ENCODE assay signal across 9 cellular contexts in the genomic region with DNA sequence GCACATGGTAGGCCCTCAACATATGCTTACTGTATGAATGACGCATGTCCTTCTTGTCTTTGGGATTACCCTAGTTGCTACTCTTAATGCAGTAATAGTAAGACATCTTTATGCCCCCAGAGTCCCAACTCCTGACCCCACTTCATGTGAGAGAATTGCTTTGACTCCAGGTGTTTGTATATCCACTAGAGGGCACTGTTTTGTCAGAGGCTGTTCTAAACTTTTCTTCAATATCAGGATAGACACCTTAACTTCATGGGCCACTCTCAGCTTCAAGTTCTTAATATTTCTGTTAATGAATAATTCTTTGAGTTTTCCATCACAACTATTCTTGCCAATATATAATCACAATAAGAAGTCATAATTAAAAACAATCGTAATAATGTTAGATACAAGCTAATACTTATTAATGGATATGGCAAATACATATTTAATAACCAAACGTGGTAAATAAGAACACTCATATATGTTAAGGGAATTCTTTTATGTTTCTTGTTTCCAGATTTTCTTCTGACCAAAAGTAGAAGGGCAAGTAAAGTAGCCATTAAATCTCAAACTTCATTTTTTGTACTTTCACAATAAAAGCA.
A peak's percentile ranks its signal among the peaks of the same experiment; 100 is the strongest.
DNase-seq lines count a peak whose midpoint lies in the region; ATAC-seq and TF ChIP-seq lines count a peak whose summit lies in the region.
"Had no signal": no experiment of that assay in that cellular context is flagged by ENCODE, and none has a peak within 500 bp of the region (broad histone marks: within the 10 kb centered on the region; RNA-seq: fewer than 3 reads in every experiment).

No MANE protein-coding gene starts in this region.

- H3K36me3 ChIP-seq in PC-3 (ENCODE audit: low read depth, low read length) (no peaks in the 10 kb centered on the region), parathyroid adenoma (ENCODE audit: control insufficient read depth, insufficient read depth, low read length) (no peaks in the 10 kb centered on the region)

- CTCF ChIA-PET in PC-3 (lab: Charles Lee): interaction anchor here (0.5 to 0.7 kb wide), 3 partner anchors 27 to 1292 kb away, joined by 3 read pairs; no protein-coding TSS in a partner anchor

- no peaks in the 10 kb centered on the region for H3F3A ChIP-seq in PC-3 (ENCODE audit: low read length, unreplicated experiment)

- intact Hi-C loops in PC-3 (cut with micrococcal nuclease): loop anchor here (2.0 to 5.0 kb wide), 2 partner anchors 376 to 1356 kb away; no protein-coding TSS in a partner anchor

- H3K4me1 Mint-ChIP-seq in T-helper 2 cell treated with Interferon-gamma antibody and Interleukin-4, amounts not matched to agents 5 μg/mL and 100 μg/mL, for 36 hours (ENCODE audit: low read depth): no peaks in the 10 kb centered on the region
- H3K4me1 Mint-ChIP-seq: activated naive CD8-positive, alpha-beta T cell treated with anti-CD3 and anti-CD28 coated beads, Interleukin-2, amount 10 ng/mL, durations not matched to agents 7 days and 5 days had no signal

- H3K27me3 ChIP-seq in PC-3 (ENCODE audit: low read length) (0 out of 2 replicates have a peak, but pooled peaks cover 8% of the 10 kb centered on the region), parathyroid adenoma (ENCODE audit: control insufficient read depth, insufficient read depth, low read length) (no peaks in the 10 kb centered on the region)

- H3K9me3 ChIP-seq in PC-3 (ENCODE audit: low read length) (no peaks in the 10 kb centered on the region), parathyroid adenoma (ENCODE audit: control insufficient read depth, low read length) (no peaks in the 10 kb centered on the region)

- H3K27ac Mint-ChIP-seq in T-helper 2 cell treated with Interferon-gamma antibody and Interleukin-4, amounts not matched to agents 5 μg/mL and 100 μg/mL, for 36 hours: no peak overlapping the region
- H3K27ac Mint-ChIP-seq: activated naive CD8-positive, alpha-beta T cell treated with anti-CD3 and anti-CD28 coated beads, Interleukin-2, amount 10 ng/mL, durations not matched to agents 7 days and 5 days had no signal

- H3K4me1 ChIP-seq in PC-3 (ENCODE audit: insufficient read depth, low read length) (no peaks in the 10 kb centered on the region), parathyroid adenoma (no peaks in the 10 kb centered on the region)

- H3K4me2 ChIP-seq in PC-3 (ENCODE audit: low read length) (no peak overlapping the region), parathyroid adenoma (ENCODE audit: low read length) (no peak overlapping the region)

- no peaks in the 10 kb centered on the region for H3K27me3 Mint-ChIP-seq in T-helper 2 cell treated with Interferon-gamma antibody and Interleukin-4, amounts not matched to agents 5 μg/mL and 100 μg/mL, for 36 hours (ENCODE audit: low read depth)
- H3K27me3 Mint-ChIP-seq: activated naive CD8-positive, alpha-beta T cell treated with anti-CD3 and anti-CD28 coated beads, Interleukin-2, amount 10 ng/mL, durations not matched to agents 7 days and 5 days had no signal

- no peaks in the 10 kb centered on the region for H3K36me3 Mint-ChIP-seq in T-helper 2 cell treated with Interferon-gamma antibody and Interleukin-4, amounts not matched to agents 5 μg/mL and 100 μg/mL, for 36 hours (ENCODE audit: low read depth)
- H3K36me3 Mint-ChIP-seq: activated naive CD8-positive, alpha-beta T cell treated with anti-CD3 and anti-CD28 coated beads, Interleukin-2, amount 10 ng/mL, durations not matched to agents 7 days and 5 days had no signal

- BruUV-seq in PC-3 (replicated peaks; lab: Mats Ljungman, UMichigan): no TSS peak

- H3K9ac ChIP-seq in PC-3 (ENCODE audit: low read length): no peak overlapping the region
- H3K9ac ChIP-seq in parathyroid adenoma: no peak overlapping the region

- H3K79me2 ChIP-seq in PC-3 (ENCODE audit: low read length) (no peaks in the 10 kb centered on the region), parathyroid adenoma (no peaks in the 10 kb centered on the region)

- ATAC-seq in GM18907 (IDR thresholded peaks at IDR 0.05; ENCODE audit: unreplicated experiment) (peak; percentile 62), PC-3 (no peak), esophagus mucosa (peak; percentile 35)

- H3K4me3 Mint-ChIP-seq in T-helper 2 cell treated with Interferon-gamma antibody and Interleukin-4, amounts not matched to agents 5 μg/mL and 100 μg/mL, for 36 hours: no peak overlapping the region
- H3K4me3 Mint-ChIP-seq: activated naive CD8-positive, alpha-beta T cell treated with anti-CD3 and anti-CD28 coated beads, Interleukin-2, amount 10 ng/mL, durations not matched to agents 7 days and 5 days had no signal

- H3K27ac ChIP-seq in PC-3 (ENCODE audit: low read length) (no peak overlapping the region), parathyroid adenoma (no peak overlapping the region)

- DNase-seq in AG08396 (ENCODE audit: low spot score) (peak; percentile 6), HuH-7 (ENCODE audit: low spot score) (peak; percentile 6), PC-3 (peak; percentile 51), GDM1 (lab: John Stamatoyannopoulos, UW) (no peak)
- DNase-seq in T-helper 2 cell treated with Interferon-gamma antibody and Interleukin-4, amounts not matched to agents 5 μg/mL and 100 μg/mL, for 36 hours (ENCODE audit: low spot score): no peak
- DNase-seq: activated naive CD8-positive, alpha-beta T cell treated with anti-CD3 and anti-CD28 coated beads, Interleukin-2, amount 10 ng/mL, durations not matched to agents 7 days and 5 days had no signal

- no peaks in the 10 kb centered on the region for H3K9me2 ChIP-seq in PC-3 (replicated peaks; ENCODE audit: low read length)

- H3K9me3 Mint-ChIP-seq in T-helper 2 cell treated with Interferon-gamma antibody and Interleukin-4, amounts not matched to agents 5 μg/mL and 100 μg/mL, for 36 hours: no peaks in the 10 kb centered on the region

- H4K20me1 ChIP-seq in PC-3 (ENCODE audit: low read length): no peaks in the 10 kb centered on the region

- peak; percentile 84 for TF ChIP-seq CTCF in PC-3 (conservative IDR thresholded peaks at IDR 0.05; ENCODE audit: low read depth, low read length)
- peak; percentile 29 for TF ChIP-seq CTCF in parathyroid adenoma (IDR thresholded peaks at IDR 0.05)

- no peak overlapping the region for H2AFZ ChIP-seq in PC-3 (ENCODE audit: low read length)
- no peak overlapping the region for H2AFZ ChIP-seq in parathyroid adenoma

- POLR2A ChIA-PET in PC-3 (lab: Charles Lee; ENCODE audit: unreplicated experiment): no interaction called here

- no peak overlapping the region for H3K4me3 ChIP-seq in PC-3 (ENCODE audit: low read length)
- H3K4me3 ChIP-seq in parathyroid adenoma (ENCODE audit: low read depth, low read length): no peak overlapping the region

Comparison
In these comparisons a context has a peak if more than half of its experiments do, and no peak if none do; other contexts are left out.
1. DNase-seq: peak in AG08396 (single experiment), HuH-7 (single experiment) and PC-3 (single experiment); none in T-helper 2 cell treated with Interferon-gamma antibody and Interleukin-4, amounts not matched to agents 5 μg/mL and 100 μg/mL, for 36 hours (single experiment) and GDM1 (single experiment).